22 cellular contexts compared by ENCODE assay signal in the genomic region with DNA sequence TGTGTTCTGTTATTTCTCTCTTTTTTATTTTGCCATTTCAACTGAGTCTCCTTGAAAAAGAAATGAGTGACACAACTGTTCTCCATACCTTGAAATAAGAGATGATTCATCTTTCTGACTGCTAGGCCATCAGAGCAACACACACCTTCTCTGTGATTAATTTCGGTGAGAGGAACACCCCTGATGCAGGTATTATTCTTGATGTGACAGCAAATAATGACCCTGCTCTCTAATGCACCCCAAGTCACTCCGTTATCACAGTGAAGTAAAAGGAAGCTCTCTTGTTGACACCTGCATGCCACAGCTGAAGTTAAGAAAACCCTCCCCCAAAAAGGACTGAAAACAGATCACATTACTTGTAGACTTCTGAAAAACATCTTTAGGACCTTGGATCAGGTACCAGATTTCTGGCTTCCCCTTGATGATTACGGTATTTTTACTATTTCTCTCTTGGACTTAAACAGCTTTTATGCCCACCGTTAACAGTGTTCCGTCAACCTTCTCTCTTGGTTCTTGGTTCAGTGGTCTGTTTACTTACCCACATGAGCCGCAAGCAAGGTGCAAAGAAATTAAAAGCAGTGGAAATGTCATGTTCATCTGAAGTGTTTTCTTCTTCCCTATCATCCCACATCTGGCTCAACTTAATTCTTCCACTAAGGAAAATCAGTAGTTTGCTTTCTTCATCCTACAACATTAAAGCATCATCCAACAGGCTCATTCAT.
DNase-seq lines count a peak whose midpoint lies in the region; ATAC-seq and TF ChIP-seq lines count a peak whose summit lies in the region.
"Had no signal": no experiment of that assay in that cellular context is flagged by ENCODE, and none has a peak within 500 bp of the region (broad histone marks: within the 10 kb centered on the region; RNA-seq: fewer than 3 reads in every experiment).

No MANE protein-coding gene starts in this region.

- H3K23me2 ChIP-seq in H9 (ENCODE audit: insufficient read length, low read depth, low read length, poor library complexity, severe bottlenecking) = no peaks in the 10 kb centered on the region

- H3K36me3 ChIP-seq in effector memory CD4-positive, alpha-beta T cell (ENCODE audit: control insufficient read depth, insufficient read depth, low read length) = peaks cover 4% of the 10 kb centered on the region
- H3K36me3 ChIP-seq: adrenal gland had no signal

- no peak overlapping the region for H3T11ph ChIP-seq in H9 (ENCODE audit: low read length)

- H3K56ac ChIP-seq in H9 (ENCODE audit: insufficient read length, low read depth, low read length) = no peak overlapping the region

- no peak for DNase-seq in activated T-cell treated with anti-CD3 and anti-CD28 coated beads, Interleukin-2, amount 50 U/mL, for 4 hours
- DNase-seq in activated T-cell treated with anti-CD3 and anti-CD28 coated beads, Interleukin-2, amount 50 U/mL, for 48 hours = no peak
- DNase-seq in T-helper 17 cell (no peak), DMS53 treated with DMSO at 0.1 percent for 48 hours (lab: John Stamatoyannopoulos, UW; ENCODE audit: unreplicated experiment) (no peak), H9 (no peak)
- DNase-seq in effector memory CD4-positive, alpha-beta T cell = no peak
- no peak for DNase-seq in stimulated activated effector memory CD8-positive, alpha-beta T cell treated with anti-CD3 and anti-CD28 coated beads, Interleukin-12 subunit alpha, Interleukin-12 subunit beta, amount 100 ng/mL, for 72 hours (ENCODE audit: low spot score in 2 of 2)
- DNase-seq: ACHN; adrenal gland; effector CD8-positive, alpha-beta T cell; EL; IMR-90; kidney glomerular epithelial cell; MM.1S; NCI-H187 treated with DMSO at 0.1 percent for 48 hours; NCI-H446; stimulated activated CD4-positive, alpha-beta T cell treated with anti-CD3 and anti-CD28 coated beads, Interleukin-1b, Interleukin-23, amount 100 ng/mL, for 48 hours had no signal

- no peak overlapping the region for H2AFZ ChIP-seq in H9 (ENCODE audit: low read length)
- H2AFZ ChIP-seq: hepatocyte had no signal

- no peak overlapping the region for H2BK20ac ChIP-seq in H9 (ENCODE audit: low read depth, low read length, poor library complexity, severe bottlenecking)

- no peak overlapping the region for H3K4me2 ChIP-seq in H9 (ENCODE audit: insufficient read depth, insufficient read length, low read length)
- H3K4me2 ChIP-seq: hepatocyte had no signal

- no peak overlapping the region for H3K18ac ChIP-seq in H9 (ENCODE audit: insufficient read length, low read depth, low read length)

- H3K4me3 Mint-ChIP-seq in activated T-cell treated with anti-CD3 and anti-CD28 coated beads, Interleukin-2, amount 50 U/mL, for 4 hours = peak overlapping the region; percentile 9
- peak overlapping the region; percentile 58 for H3K4me3 Mint-ChIP-seq in T-helper 17 cell
- H3K4me3 Mint-ChIP-seq in stimulated activated effector memory CD8-positive, alpha-beta T cell treated with anti-CD3 and anti-CD28 coated beads, Interleukin-12 subunit alpha, Interleukin-12 subunit beta, amount 100 ng/mL, for 72 hours = peak overlapping the region; percentile 61
- H3K4me3 Mint-ChIP-seq in H9 = no peak overlapping the region

- no peak overlapping the region for H2AK5ac ChIP-seq in H9 (ENCODE audit: insufficient read length, low read length)

- no peak overlapping the region for H3K9ac ChIP-seq in H9 (ENCODE audit: extremely low read depth, insufficient read length, low read length)

- H3K27me3 Mint-ChIP-seq in activated T-cell treated with anti-CD3 and anti-CD28 coated beads, Interleukin-2, amount 50 U/mL, for 4 hours (ENCODE audit: low read depth) = no peaks in the 10 kb centered on the region
- H3K27me3 Mint-ChIP-seq in T-helper 17 cell (no peaks in the 10 kb centered on the region), H9 (ENCODE audit: low read depth) (no peaks in the 10 kb centered on the region)

- no peak overlapping the region for H2BK5ac ChIP-seq in H9 (ENCODE audit: insufficient read length, low read length)

- H3K27me3 ChIP-seq in effector memory CD4-positive, alpha-beta T cell (replicated peaks; ENCODE audit: control insufficient read depth, insufficient read depth, low read length, poor library complexity, severe bottlenecking) = no peaks in the 10 kb centered on the region
- no peaks in the 10 kb centered on the region for H3K27me3 ChIP-seq in H9 (ENCODE audit: insufficient read depth, low read length)
- H3K27me3 ChIP-seq: adrenal gland, hepatocyte, suprapubic skin had no signal

- H3K79me2 ChIP-seq in H9 (ENCODE audit: insufficient read depth, low read length) = no peaks in the 10 kb centered on the region

- H2BK120ac ChIP-seq in H9 (ENCODE audit: low read depth, low read length, poor library complexity, severe bottlenecking) = no peak overlapping the region

- H3K36me3 Mint-ChIP-seq in activated T-cell treated with anti-CD3 and anti-CD28 coated beads, Interleukin-2, amount 50 U/mL, for 4 hours (ENCODE audit: insufficient read depth) = peaks cover 21% of the 10 kb centered on the region
- peaks cover 3% of the 10 kb centered on the region for H3K36me3 Mint-ChIP-seq in T-helper 17 cell (ENCODE audit: low read depth)
- peaks cover 39% of the 10 kb centered on the region for H3K36me3 Mint-ChIP-seq in stimulated activated effector memory CD8-positive, alpha-beta T cell treated with anti-CD3 and anti-CD28 coated beads, Interleukin-12 subunit alpha, Interleukin-12 subunit beta, amount 100 ng/mL, for 72 hours
- H3K36me3 Mint-ChIP-seq in H9 (ENCODE audit: insufficient read depth in 1 of 3, low read depth in 3 of 3) = no peaks in the 10 kb centered on the region

- no CpG with 5 or more reads among the region's 6 CpGs for WGBS in H9 (ENCODE audit: extremely low coverage, insufficient read length, low lambda C conversion rate)

- H4K20me1 ChIP-seq in H9 (ENCODE audit: control insufficient read depth, insufficient read depth, insufficient read length) = no peaks in the 10 kb centered on the region

- H3K79me1 ChIP-seq in H9 (ENCODE audit: insufficient read depth, low read depth, low read length, poor library complexity, severe bottlenecking) = no peaks in the 10 kb centered on the region

- no peak overlapping the region for H2BK12ac ChIP-seq in H9 (ENCODE audit: insufficient read length, low read depth, low read length)

- H3K4me3 ChIP-seq in effector memory CD4-positive, alpha-beta T cell (ENCODE audit: insufficient read depth, low read depth, low read length, poor library complexity, severe bottlenecking) = no peak overlapping the region
- H3K4me3 ChIP-seq: adrenal gland, hepatocyte, suprapubic skin had no signal

- no peaks in the 10 kb centered on the region for H3K9me3 Mint-ChIP-seq in activated T-cell treated with anti-CD3 and anti-CD28 coated beads, Interleukin-2, amount 50 U/mL, for 4 hours
- H3K9me3 Mint-ChIP-seq in stimulated activated effector memory CD8-positive, alpha-beta T cell treated with anti-CD3 and anti-CD28 coated beads, Interleukin-12 subunit alpha, Interleukin-12 subunit beta, amount 100 ng/mL, for 72 hours = no peaks in the 10 kb centered on the region
- peaks cover 0 to 2% of the 10 kb centered on the region in 2 experiments; a peak in 3 of 5 replicates for H3K9me3 Mint-ChIP-seq in H9

- H3K27ac Mint-ChIP-seq in T-helper 17 cell = peak overlapping the region; percentile 98
- H3K27ac Mint-ChIP-seq in stimulated activated effector memory CD8-positive, alpha-beta T cell treated with anti-CD3 and anti-CD28 coated beads, Interleukin-12 subunit alpha, Interleukin-12 subunit beta, amount 100 ng/mL, for 72 hours = peak overlapping the region; percentile 88
- no peak overlapping the region; a peak in 1 of 7 replicates for H3K27ac Mint-ChIP-seq in H9

- no peak overlapping the region for H4K91ac ChIP-seq in H9 (ENCODE audit: insufficient read length, low read depth, low read length)

- H3K14ac ChIP-seq in H9 (ENCODE audit: insufficient read depth, low read length) = no peak overlapping the region

- H3K9me3 ChIP-seq in T-helper 17 cell (ENCODE audit: control insufficient read depth, low read length, poor library complexity, severe bottlenecking) (no peaks in the 10 kb centered on the region), H9 (ENCODE audit: control insufficient read depth, low read depth, low read length) (no peaks in the 10 kb centered on the region)
- H3K9me3 ChIP-seq in effector memory CD4-positive, alpha-beta T cell (ENCODE audit: control insufficient read depth, low read length) = no peaks in the 10 kb centered on the region
- H3K9me3 ChIP-seq: adrenal gland, suprapubic skin had no signal

- peaks cover 28% of the 10 kb centered on the region for H3K4me1 ChIP-seq in effector memory CD4-positive, alpha-beta T cell (ENCODE audit: control insufficient read depth, insufficient read depth, low read length, poor library complexity, severe bottlenecking)
- peaks cover 7% of the 10 kb centered on the region for H3K4me1 ChIP-seq in H9 (ENCODE audit: insufficient read depth, low read length)
- H3K4me1 ChIP-seq: adrenal gland had no signal

- peak; percentile 49 to 51 for ATAC-seq in activated T-cell treated with anti-CD3 and anti-CD28 coated beads, Interleukin-2, amount 50 U/mL, for 4 hours
- ATAC-seq in T-helper 17 cell = peak; percentile 32
- peak; percentile 49 for ATAC-seq in stimulated activated effector memory CD8-positive, alpha-beta T cell treated with anti-CD3 and anti-CD28 coated beads, Interleukin-12 subunit alpha, Interleukin-12 subunit beta, amount 100 ng/mL, for 72 hours
- no peak for ATAC-seq in HG02678 (IDR thresholded peaks at IDR 0.05; ENCODE audit: unreplicated experiment)
- ATAC-seq: sciatic nerve had no signal

- H2BK15ac ChIP-seq in H9 (ENCODE audit: low read depth, low read length) = no peak overlapping the region

- H3K4ac ChIP-seq in H9 (ENCODE audit: low read depth, low read length) = no peak overlapping the region

- H3K27ac ChIP-seq in effector memory CD4-positive, alpha-beta T cell (ENCODE audit: insufficient read depth, low read length, poor library complexity, severe bottlenecking) = peak overlapping the region; percentile 50
- no peak overlapping the region for H3K27ac ChIP-seq in H9 (ENCODE audit: insufficient read length, low read depth, low read length)
- H3K27ac ChIP-seq: adrenal gland, hepatocyte, RWPE1, suprapubic skin had no signal

- TF ChIP-seq CTCF in H9 (conservative IDR thresholded peaks at IDR 0.05) = no peak

- H3K23ac ChIP-seq in H9 (ENCODE audit: insufficient read length, low read depth, low read length) = no peak overlapping the region

- no peak overlapping the region for H4K5ac ChIP-seq in H9 (ENCODE audit: insufficient read length, low read depth, low read length)

- H4K8ac ChIP-seq in H9 (replicated peaks; ENCODE audit: insufficient read length, low read depth, low read length) = no peak overlapping the region

- H3K4me1 Mint-ChIP-seq in activated T-cell treated with anti-CD3 and anti-CD28 coated beads, Interleukin-2, amount 50 U/mL, for 4 hours (ENCODE audit: low read depth) = peaks cover 78% of the 10 kb centered on the region
- peaks cover 68% of the 10 kb centered on the region for H3K4me1 Mint-ChIP-seq in T-helper 17 cell
- peaks cover 81% of the 10 kb centered on the region for H3K4me1 Mint-ChIP-seq in stimulated activated effector memory CD8-positive, alpha-beta T cell treated with anti-CD3 and anti-CD28 coated beads, Interleukin-12 subunit alpha, Interleukin-12 subunit beta, amount 100 ng/mL, for 72 hours
- peaks cover 17 to 20% of the 10 kb centered on the region in 2 experiments for H3K4me1 Mint-ChIP-seq in H9

Comparison
In these comparisons a context has a peak if more than half of its experiments do, and no peak if none do; other contexts are left out.
1. H3K4me3 Mint-ChIP-seq: peak in activated T-cell treated with anti-CD3 and anti-CD28 coated beads, Interleukin-2, amount 50 U/mL, for 4 hours (single experiment), T-helper 17 cell (single experiment) and stimulated activated effector memory CD8-positive, alpha-beta T cell treated with anti-CD3 and anti-CD28 coated beads, Interleukin-12 subunit alpha, Interleukin-12 subunit beta, amount 100 ng/mL, for 72 hours (single experiment); none in H9 (0 of 2).
2. H3K27ac Mint-ChIP-seq: peak in T-helper 17 cell (single experiment) and stimulated activated effector memory CD8-positive, alpha-beta T cell treated with anti-CD3 and anti-CD28 coated beads, Interleukin-12 subunit alpha, Interleukin-12 subunit beta, amount 100 ng/mL, for 72 hours (single experiment); none in H9 (0 of 3).